Comparison of ENCODE assay signal across 14 cellular contexts in genomic region chr2:191222507-191222906, GRCh38. TPM values are rescaled to one million over a fixed set of nuclear protein-coding genes. Genes with fewer than 3 reads are reported as not detected.
DNase-seq lines count a peak whose midpoint lies in the region; ATAC-seq and TF ChIP-seq lines count a peak whose summit lies in the region.
"Had no signal": no experiment of that assay in that cellular context is flagged by ENCODE, and none has a peak within 500 bp of the region (broad histone marks: within the 10 kb centered on the region; RNA-seq: fewer than 3 reads in every experiment).

No MANE protein-coding gene starts in this region.

- H2AFZ ChIP-seq in osteoblast (ENCODE audit: low read length) = peak overlapping the region; percentile 84

- no peak overlapping the region for H3K4me2 ChIP-seq in osteoblast (ENCODE audit: insufficient read depth, low read length)

- ATAC-seq in GM19372 (IDR thresholded peaks at IDR 0.05; ENCODE audit: low read depth, unreplicated experiment) (peak; percentile 50), HG03196 (IDR thresholded peaks at IDR 0.05; ENCODE audit: unreplicated experiment) (peak; percentile 46), upper lobe of right lung (no peak), left lobe of liver (no peak)
- ATAC-seq: SK-N-SH treated with all-trans-retinoic acid at 6 μM for 48 hours had no signal

- H3K9ac ChIP-seq in adipocyte (ENCODE audit: low read length) = peak overlapping the region; percentile 61

- peak overlapping the region; percentile 58 for H3K27ac ChIP-seq in osteoblast (ENCODE audit: low read depth, low read length)
- H3K27ac ChIP-seq in upper lobe of right lung = no peak overlapping the region

- no peaks in the 10 kb centered on the region for H3K27me3 Mint-ChIP-seq in activated T-helper 2 cell treated with anti-CD3 and anti-CD28 coated beads, Interferon-gamma antibody, Interleukin-2, Interleukin-4, amounts not matched to agents 10 μg/mL and 5 μg/mL and 100 μg/mL, durations not matched to agents 14 hours and 24 hours and 36 hours (ENCODE audit: low read depth)

- H3K36me3 Mint-ChIP-seq in activated T-helper 2 cell treated with anti-CD3 and anti-CD28 coated beads, Interferon-gamma antibody, Interleukin-2, Interleukin-4, amounts not matched to agents 10 μg/mL and 5 μg/mL and 100 μg/mL, durations not matched to agents 14 hours and 24 hours and 36 hours (ENCODE audit: low read depth) = peaks cover 6% of the 10 kb centered on the region

- H3K36me3 ChIP-seq in adipocyte (ENCODE audit: control insufficient read depth, insufficient read depth, low read length, severe bottlenecking) = no peaks in the 10 kb centered on the region
- no peaks in the 10 kb centered on the region for H3K36me3 ChIP-seq in osteoblast (ENCODE audit: insufficient read depth, low read length)
- H3K36me3 ChIP-seq in upper lobe of right lung = no peaks in the 10 kb centered on the region

- H3K4me1 ChIP-seq in adipocyte (ENCODE audit: control insufficient read depth, insufficient read depth, low read length) (peaks cover 38% of the 10 kb centered on the region), osteoblast (ENCODE audit: insufficient read depth, low read length) (peaks cover 34% of the 10 kb centered on the region), upper lobe of right lung (peaks cover 9% of the 10 kb centered on the region)

- intact Hi-C loops in upper lobe of right lung (cut with DNase I) = loop anchor here (10.0 kb wide), 1 partner anchor 282 kb away; no protein-coding TSS in a partner anchor
- intact Hi-C loops in activated T-helper 2 cell treated with anti-CD3 and anti-CD28 coated beads, Interferon-gamma antibody, Interleukin-2, Interleukin-4, amounts not matched to agents 10 μg/mL and 5 μg/mL and 100 μg/mL, durations not matched to agents 14 hours and 24 hours and 36 hours (cut with micrococcal nuclease) = no loop called here

- H3K4me3 ChIP-seq in adipocyte (ENCODE audit: low read length) = peak overlapping the region; percentile 14
- H3K4me3 ChIP-seq in osteoblast (ENCODE audit: insufficient read depth, low read length) = no peak overlapping the region
- H3K4me3 ChIP-seq in upper lobe of right lung = no peak overlapping the region

- H3K27me3 ChIP-seq in adipocyte (replicated peaks; ENCODE audit: control insufficient read depth, insufficient read depth, low read length) (no peaks in the 10 kb centered on the region), osteoblast (ENCODE audit: insufficient read depth, low read length) (no peaks in the 10 kb centered on the region), upper lobe of right lung (no peaks in the 10 kb centered on the region)

- H3K79me2 ChIP-seq in osteoblast (ENCODE audit: insufficient read depth, low read length) = no peaks in the 10 kb centered on the region

- peaks cover 22% of the 10 kb centered on the region for H3K9me3 Mint-ChIP-seq in activated T-helper 2 cell treated with anti-CD3 and anti-CD28 coated beads, Interferon-gamma antibody, Interleukin-2, Interleukin-4, amounts not matched to agents 10 μg/mL and 5 μg/mL and 100 μg/mL, durations not matched to agents 14 hours and 24 hours and 36 hours

- DNase-seq in adipocyte (ENCODE audit: low read depth) = no peak
- no peak for DNase-seq in osteoblast (ENCODE audit: insufficient read length, low spot score, missing footprints)
- DNase-seq in cortex of kidney (lab: John Stamatoyannopoulos, UW) = no peak
- DNase-seq in upper lobe of right lung = no peak
- DNase-seq in activated T-helper 2 cell treated with anti-CD3 and anti-CD28 coated beads, Interferon-gamma antibody, Interleukin-2, Interleukin-4, amounts not matched to agents 10 μg/mL and 5 μg/mL and 100 μg/mL, durations not matched to agents 14 hours and 24 hours and 36 hours (ENCODE audit: low spot score) = no peak
- no peak for DNase-seq in left lobe of liver (ENCODE audit: low spot score)
- DNase-seq: activated CD8-positive, alpha-beta memory T cell treated with anti-CD3 and anti-CD28 coated beads, Interleukin-2, amount 50 U/mL, for 4 hours; DND-41; islet precursor cell; NCI-H1694; posterior cingulate gyrus had no signal

- peaks cover 19% of the 10 kb centered on the region for H3K4me1 Mint-ChIP-seq in activated T-helper 2 cell treated with anti-CD3 and anti-CD28 coated beads, Interferon-gamma antibody, Interleukin-2, Interleukin-4, amounts not matched to agents 10 μg/mL and 5 μg/mL and 100 μg/mL, durations not matched to agents 14 hours and 24 hours and 36 hours (ENCODE audit: low read depth)

- no peak overlapping the region for H3K27ac Mint-ChIP-seq in activated T-helper 2 cell treated with anti-CD3 and anti-CD28 coated beads, Interferon-gamma antibody, Interleukin-2, Interleukin-4, amounts not matched to agents 10 μg/mL and 5 μg/mL and 100 μg/mL, durations not matched to agents 14 hours and 24 hours and 36 hours

- H3K4me3 Mint-ChIP-seq in activated T-helper 2 cell treated with anti-CD3 and anti-CD28 coated beads, Interferon-gamma antibody, Interleukin-2, Interleukin-4, amounts not matched to agents 10 μg/mL and 5 μg/mL and 100 μg/mL, durations not matched to agents 14 hours and 24 hours and 36 hours (ENCODE audit: low read depth) = no peak overlapping the region

- H3K9me3 ChIP-seq in adipocyte (ENCODE audit: control insufficient read depth, low read length) (no peaks in the 10 kb centered on the region), osteoblast (ENCODE audit: low read depth, low read length) (no peaks in the 10 kb centered on the region), upper lobe of right lung (no peaks in the 10 kb centered on the region)

- TF ChIP-seq CTCF in osteoblast (IDR thresholded peaks at IDR 0.05; ENCODE audit: extremely low read depth, low read depth, low read length) (no peak), upper lobe of right lung (IDR thresholded peaks at IDR 0.05) (no peak)

- no peaks in the 10 kb centered on the region for H4K20me1 ChIP-seq in osteoblast (ENCODE audit: insufficient read depth, low read length)

RNA-seq across cellular contexts. Expression of gene MYO1B, which starts 22.7 kb away (rescaled TPM):
- total RNA-seq in osteoblast = 229 and 246 TPM in 2 replicates
- total RNA-seq in upper lobe of right lung = 231 TPM
- 7.0 and 12.2 TPM in 2 replicates for total RNA-seq in activated T-helper 2 cell treated with anti-CD3 and anti-CD28 coated beads, Interferon-gamma antibody, Interleukin-2, Interleukin-4, amounts not matched to agents 10 μg/mL and 5 μg/mL and 100 μg/mL, durations not matched to agents 14 hours and 24 hours and 36 hours
- 195 TPM for total RNA-seq in left lobe of liver

Comparison
In these comparisons a context has a peak if more than half of its experiments do, and no peak if none do; other contexts are left out.
1. ATAC-seq: peak in GM19372 (single experiment) and HG03196 (single experiment); none in upper lobe of right lung (single experiment) and left lobe of liver (single experiment).
2. RNA of gene MYO1B, which starts 22.7 kb away (total RNA-seq): 229 to 246 TPM in osteoblast, 231 TPM in upper lobe of right lung (single experiment) and 195 TPM in left lobe of liver (single experiment); 7.0 to 12.2 TPM in activated T-helper 2 cell treated with anti-CD3 and anti-CD28 coated beads, Interferon-gamma antibody, Interleukin-2, Interleukin-4, amounts not matched to agents 10 μg/mL and 5 μg/mL and 100 μg/mL, durations not matched to agents 14 hours and 24 hours and 36 hours; every median in the first group is over 10 times any median in the second.